ENCODE assay signal across 23 cellular contexts in the genomic region with DNA sequence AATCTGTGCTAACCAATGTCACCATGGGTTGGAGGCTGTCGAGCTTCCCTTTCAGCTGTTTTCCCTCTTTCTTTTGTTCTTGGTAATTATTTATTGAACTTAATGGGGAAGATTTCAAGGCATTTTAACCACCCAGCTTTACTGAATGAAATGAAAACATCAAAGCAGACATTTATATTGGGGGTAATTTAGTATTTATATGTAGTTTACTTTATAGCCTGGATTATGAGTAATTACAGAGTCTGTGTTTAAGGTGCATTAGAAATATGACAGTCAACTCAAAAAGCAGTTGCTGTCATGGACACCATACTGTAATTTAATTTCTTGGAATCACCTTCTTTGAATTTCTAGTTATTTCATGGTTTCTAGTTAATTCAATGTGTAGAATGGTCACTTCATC.
"Had no signal": no experiment of that assay in that cellular context is flagged by ENCODE, and none has a peak within 500 bp of the region (broad histone marks: within the 10 kb centered on the region; RNA-seq: fewer than 3 reads in every experiment).

No MANE protein-coding gene starts in this region.

- H3K4me3 Mint-ChIP-seq: dendritic cell treated with granulocyte-macrophage colony-stimulating factor and Interleukin-4, amounts not matched to agents 40 ng/mL and 50 ng/mL, for 4 days; effector memory CD8-positive, alpha-beta T cell; endodermal cell; immature natural killer cell; mesothelial cell of epicardium had no signal

- H3K9me3 ChIP-seq: esophagus squamous epithelium, gastrocnemius medialis, heart left ventricle, left lung, lower lobe of right lung, mucosa of descending colon had no signal

- H3K36me3 ChIP-seq: gastrocnemius medialis, left lung, lower lobe of right lung had no signal

- H3K9me3 Mint-ChIP-seq: dendritic cell treated with granulocyte-macrophage colony-stimulating factor and Interleukin-4, amounts not matched to agents 40 ng/mL and 50 ng/mL, for 4 days; effector memory CD8-positive, alpha-beta T cell; endodermal cell; immature natural killer cell; mesothelial cell of epicardium had no signal

- H3K4me3 ChIP-seq: esophagus squamous epithelium, gastrocnemius medialis, heart left ventricle, hepatocyte, left lung, lower lobe of right lung, mucosa of descending colon had no signal

- DNase-seq: cortex of kidney; effector CD8-positive, alpha-beta T cell; effector memory CD8-positive, alpha-beta T cell; endodermal cell; erythroblast; esophagus squamous epithelium; foreskin fibroblast; foreskin melanocyte; gastrocnemius medialis; heart left ventricle; hypothalamus; immature natural killer cell; islet precursor cell; left cardiac atrium; left lung; left ventricle myocardium superior; lower lobe of right lung; mesenchymal stem cell; mucosa of descending colon had no signal

- H3K36me3 Mint-ChIP-seq: immature natural killer cell had no signal

- H3K27ac Mint-ChIP-seq: dendritic cell treated with granulocyte-macrophage colony-stimulating factor and Interleukin-4, amounts not matched to agents 40 ng/mL and 50 ng/mL, for 4 days; effector memory CD8-positive, alpha-beta T cell; endodermal cell; immature natural killer cell; mesothelial cell of epicardium had no signal

- H3K27ac ChIP-seq: epithelial cell of prostate, esophagus squamous epithelium, gastrocnemius medialis, hepatocyte, left lung, lower lobe of right lung had no signal
